In the genomic region with DNA sequence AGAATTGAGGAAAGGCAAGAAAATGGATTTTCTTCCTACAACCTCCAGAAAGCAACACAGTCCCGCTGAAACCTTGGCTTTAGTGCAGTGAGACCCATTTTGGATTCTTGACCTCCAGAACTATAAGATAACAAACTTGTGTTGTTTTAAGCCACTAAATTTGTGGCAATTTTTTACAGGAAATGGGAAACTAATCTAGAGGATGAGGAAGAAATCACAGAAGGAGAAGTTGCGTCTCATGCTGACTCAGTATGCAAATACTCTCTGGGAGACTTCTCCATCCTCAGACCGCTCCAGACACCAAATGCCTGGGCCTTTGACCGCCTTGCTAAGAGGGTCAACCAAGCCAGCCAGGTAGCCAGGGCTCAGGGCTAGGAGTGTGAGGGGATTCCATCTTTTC, we compare ENCODE assay signal across 13 cellular contexts. TPM values are rescaled to one million over a fixed set of nuclear protein-coding genes. Genes with fewer than 3 reads are reported as not detected.
DNase-seq lines count a peak whose midpoint lies in the region; ATAC-seq and TF ChIP-seq lines count a peak whose summit lies in the region.
"Had no signal": no experiment of that assay in that cellular context is flagged by ENCODE, and none has a peak within 500 bp of the region (broad histone marks: within the 10 kb centered on the region; RNA-seq: fewer than 3 reads in every experiment).

No MANE protein-coding gene starts in this region.

- H3K9ac ChIP-seq in neural progenitor cell = no peak overlapping the region
- H3K9ac ChIP-seq in endodermal cell (ENCODE audit: extremely low read depth, low read length, poor library complexity, severe bottlenecking) = no peak overlapping the region

- H3K4me3 Mint-ChIP-seq in neural progenitor cell (no peak overlapping the region), endodermal cell (no peak overlapping the region)
- H3K4me3 Mint-ChIP-seq: T-helper 2 cell treated with Interferon-gamma antibody and Interleukin-4, amounts not matched to agents 5 μg/mL and 100 μg/mL, for 36 hours had no signal

- no peak overlapping the region for H2AFZ ChIP-seq in neural progenitor cell (replicated peaks)

- H3K27me3 Mint-ChIP-seq in neural progenitor cell (ENCODE audit: insufficient read depth, low read depth) (peaks cover 15% of the 10 kb centered on the region), endodermal cell (ENCODE audit: insufficient read depth) (peaks cover 2% of the 10 kb centered on the region)

- H3K9me3 ChIP-seq in neural progenitor cell (ENCODE audit: low read depth) = no peaks in the 10 kb centered on the region
- no peaks in the 10 kb centered on the region for H3K9me3 ChIP-seq in endodermal cell (ENCODE audit: control insufficient read depth, low read length)
- H3K9me3 ChIP-seq: esophagus muscularis mucosa had no signal

- no peak overlapping the region for H3K4me2 ChIP-seq in neural progenitor cell

- H3K36me3 Mint-ChIP-seq in neural progenitor cell (no peaks in the 10 kb centered on the region), endodermal cell (ENCODE audit: low read depth) (no peaks in the 10 kb centered on the region)

- no peak overlapping the region for H3K4me3 ChIP-seq in neural progenitor cell
- no peak overlapping the region for H3K4me3 ChIP-seq in endodermal cell (ENCODE audit: low read length)
- H3K4me3 ChIP-seq: esophagus muscularis mucosa had no signal

- TF ChIP-seq CTCF in neural progenitor cell (IDR thresholded peaks at IDR 0.05) = no peak
- no peak for TF ChIP-seq CTCF in endodermal cell (conservative IDR thresholded peaks at IDR 0.05)

- H3K27ac ChIP-seq in epithelial cell of prostate (peak overlapping the region; percentile 70), neural progenitor cell (no peak overlapping the region), endodermal cell (ENCODE audit: low read depth, low read length) (no peak overlapping the region)

- no peaks in the 10 kb centered on the region for H3K36me3 ChIP-seq in neural progenitor cell
- H3K36me3 ChIP-seq in endodermal cell (ENCODE audit: control insufficient read depth, insufficient read depth, low read length) = no peaks in the 10 kb centered on the region

- 91 to 95% methylated on average over 2 to 4 of the region's 4 CpGs for WGBS in endodermal cell (ENCODE audit: insufficient coverage in 1 of 2, insufficient read length in 1 of 2), 2 experiments

- H3K4me1 ChIP-seq in neural progenitor cell = no peaks in the 10 kb centered on the region
- H3K4me1 ChIP-seq in endodermal cell (ENCODE audit: control insufficient read depth, insufficient read depth, low read length) = no peaks in the 10 kb centered on the region

- H3K4me1 Mint-ChIP-seq in neural progenitor cell (peaks cover 10% of the 10 kb centered on the region), endodermal cell (peaks cover 8% of the 10 kb centered on the region)

- no peaks in the 10 kb centered on the region for H3K9me3 Mint-ChIP-seq in neural progenitor cell
- no peaks in the 10 kb centered on the region for H3K9me3 Mint-ChIP-seq in endodermal cell
- H3K9me3 Mint-ChIP-seq: T-helper 2 cell treated with Interferon-gamma antibody and Interleukin-4, amounts not matched to agents 5 μg/mL and 100 μg/mL, for 36 hours had no signal

- H3K27ac Mint-ChIP-seq in neural progenitor cell (no peak overlapping the region), endodermal cell (no peak overlapping the region)
- H3K27ac Mint-ChIP-seq: T-helper 2 cell treated with Interferon-gamma antibody and Interleukin-4, amounts not matched to agents 5 μg/mL and 100 μg/mL, for 36 hours had no signal

- ATAC-seq in GM18502 (IDR thresholded peaks at IDR 0.05; ENCODE audit: poor library complexity, unreplicated experiment) = no peak

- DNase-seq in EL (peak; percentile 52), OCI-M1 (lab: John Stamatoyannopoulos, UW) (peak; percentile 70), epithelial cell of prostate (ENCODE audit: low read depth, low spot score) (no peak), pons (ENCODE audit: low spot score) (peak; percentile 38), neural progenitor cell (ENCODE audit: low spot score) (no peak), endodermal cell (no peak)
- DNase-seq in effector CD4-positive, alpha-beta T cell = no peak

- H3F3A ChIP-seq in neural progenitor cell (ENCODE audit: low read depth) = no peaks in the 10 kb centered on the region

- no peaks in the 10 kb centered on the region for H3K79me2 ChIP-seq in neural progenitor cell (ENCODE audit: low read depth)

- H3K27me3 ChIP-seq in neural progenitor cell (no peaks in the 10 kb centered on the region), endodermal cell (ENCODE audit: control insufficient read depth, insufficient read depth, low read length, poor library complexity, severe bottlenecking) (no peaks in the 10 kb centered on the region)
- H3K27me3 ChIP-seq: esophagus muscularis mucosa had no signal

- H4K20me1 ChIP-seq in neural progenitor cell (ENCODE audit: low read depth) = no peaks in the 10 kb centered on the region

RNA-seq across cellular contexts. Expression of gene CEACAM16, which starts 13.1 kb away (rescaled TPM):
- total RNA-seq in neural progenitor cell (ENCODE audit: low replicate concordance) (not detected in 2 replicates), endodermal cell (not detected)
- not detected for polyA plus RNA-seq in endodermal cell (2013, experiment 1 of 2)
- polyA plus RNA-seq in endodermal cell (2013, experiment 2 of 2) = not detected
- total RNA-seq: esophagus muscularis mucosa, lower leg skin, posterior vena cava, temporal lobe had no signal

RNA-seq across cellular contexts. Expression of gene CEACAM19, which starts 14.6 kb away (rescaled TPM):
- total RNA-seq in neural progenitor cell (ENCODE audit: low replicate concordance) = 0.09 and 0.59 TPM in 2 replicates
- total RNA-seq in endodermal cell = 1 to 10 TPM; 2.2 to 2.8 TPM
- 2.3 TPM for polyA plus RNA-seq in endodermal cell (2013, experiment 1 of 2)
- polyA plus RNA-seq in endodermal cell (2013, experiment 2 of 2) = 2.2 TPM

RNA-seq across cellular contexts. Expression of gene PVR, which starts 42.2 kb away (rescaled TPM):
- total RNA-seq in neural progenitor cell (ENCODE audit: low replicate concordance) (4.4 and 10.8 TPM in 2 replicates), endodermal cell (10 to 100 TPM; 21.2 to 31.6 TPM)
- 18.2 TPM for polyA plus RNA-seq in endodermal cell (2013, experiment 1 of 2)
- polyA plus RNA-seq in endodermal cell (2013, experiment 2 of 2) = 17.4 TPM

Comparison
In these comparisons a context has a peak if more than half of its experiments do, and no peak if none do; other contexts are left out.
1. DNase-seq: peak in EL (single experiment), OCI-M1 (single experiment) and pons (single experiment); none in epithelial cell of prostate (single experiment), neural progenitor cell (single experiment), effector CD4-positive, alpha-beta T cell (single experiment) and endodermal cell (single experiment).